8 cellular contexts compared by ENCODE assay signal in genomic region chr7:105012503-105013282, GRCh38. TPM values are rescaled to one million over a fixed set of nuclear protein-coding genes. Genes with fewer than 3 reads are reported as not detected.
DNase-seq lines count a peak whose midpoint lies in the region; ATAC-seq and TF ChIP-seq lines count a peak whose summit lies in the region.

No MANE protein-coding gene starts in this region.

- intact Hi-C loops in left ventricle myocardium superior (cut with micrococcal nuclease) (no loop called here), prostate gland (cut with DNase I) (loop anchor here (10.0 kb wide), 1 partner anchor 92 kb away; no protein-coding TSS in a partner anchor)

- no peaks in the 10 kb centered on the region for H3K9me3 Mint-ChIP-seq in T-helper 1 cell treated with Interleukin-12 subunit alpha and Interleukin-12 subunit beta and Interleukin-4 antibody, amounts not matched to agents 30 μg/mL and 1 μg/mL, for 36 hours

- H3K4me3 ChIP-seq in prostate gland: peak overlapping the region; percentile 87 to 95
- H3K4me3 ChIP-seq in urinary bladder (ENCODE audit: low read depth, low read length): peak overlapping the region; percentile 69

- TF ChIP-seq CTCF in prostate gland (IDR thresholded peaks at IDR 0.05): peak in 1 of 4 experiments; percentile 12

- H3K36me3 ChIP-seq in prostate gland: no peaks in the 10 kb centered on the region
- H3K36me3 ChIP-seq in urinary bladder (ENCODE audit: insufficient read depth): no peaks in the 10 kb centered on the region

- 0% methylated on average over 56 of the region's 59 CpGs for WGBS in prostate gland
- under 1% methylated on average over 59 of the region's 59 CpGs for WGBS in urinary bladder

- H3K27me3 ChIP-seq in prostate gland (replicated peaks; ENCODE audit: insufficient read depth): no peaks in the 10 kb centered on the region

- H3K4me1 Mint-ChIP-seq in T-helper 1 cell treated with Interleukin-12 subunit alpha and Interleukin-12 subunit beta and Interleukin-4 antibody, amounts not matched to agents 30 μg/mL and 1 μg/mL, for 36 hours (ENCODE audit: low read depth): peaks cover 37% of the 10 kb centered on the region

- H3K4me1 ChIP-seq in prostate gland (replicated peaks) (no peaks in the 10 kb centered on the region), urinary bladder (ENCODE audit: insufficient read depth) (peaks cover 3% of the 10 kb centered on the region)

- peaks cover 3% of the 10 kb centered on the region for H3K27me3 Mint-ChIP-seq in T-helper 1 cell treated with Interleukin-12 subunit alpha and Interleukin-12 subunit beta and Interleukin-4 antibody, amounts not matched to agents 30 μg/mL and 1 μg/mL, for 36 hours (ENCODE audit: low read depth)

- H3K4me3 Mint-ChIP-seq in T-helper 1 cell treated with Interleukin-12 subunit alpha and Interleukin-12 subunit beta and Interleukin-4 antibody, amounts not matched to agents 30 μg/mL and 1 μg/mL, for 36 hours: peak overlapping the region; percentile 96

- DNase-seq in NCI-H1694 (lab: John Stamatoyannopoulos, UW) (peak; percentile 95), left ventricle myocardium superior (peak; percentile 100), prostate gland (ENCODE audit: low spot score) (peak; percentile 99)

- H3K27ac Mint-ChIP-seq in T-helper 1 cell treated with Interleukin-12 subunit alpha and Interleukin-12 subunit beta and Interleukin-4 antibody, amounts not matched to agents 30 μg/mL and 1 μg/mL, for 36 hours: peak overlapping the region; percentile 99

- no peaks in the 10 kb centered on the region for H3K9me3 ChIP-seq in prostate gland

- peak overlapping the region; percentile 100 for H3K27ac ChIP-seq in angular gyrus (ENCODE audit: low read depth, low read length)
- peak overlapping the region; percentile 97 to 100 for H3K27ac ChIP-seq in prostate gland
- H3K27ac ChIP-seq in urinary bladder (ENCODE audit: low read depth): peak overlapping the region; percentile 100

- H3K36me3 Mint-ChIP-seq in T-helper 1 cell treated with Interleukin-12 subunit alpha and Interleukin-12 subunit beta and Interleukin-4 antibody, amounts not matched to agents 30 μg/mL and 1 μg/mL, for 36 hours (ENCODE audit: low read depth): peaks cover 43% of the 10 kb centered on the region

- ATAC-seq in GM18498 (IDR thresholded peaks at IDR 0.05; ENCODE audit: unreplicated experiment) (peak; percentile 80), HG02885 (IDR thresholded peaks at IDR 0.05; ENCODE audit: poor library complexity, unreplicated experiment) (peak; percentile 74), left ventricle myocardium superior (peak; percentile 89)

- TF ChIP-seq POLR2A in prostate gland (IDR thresholded peaks at IDR 0.05): peak; percentile 92

RNA-seq across cellular contexts. Expression of gene KMT2E, which starts 1.3 kb away (rescaled TPM):
- total RNA-seq in left ventricle myocardium superior (35.9 TPM), prostate gland (100 to 1,000 TPM in 1 of 2 donors, 10 to 100 TPM in 1; 83.7 to 102 TPM), urinary bladder (198 TPM)
- polyA plus RNA-seq in urinary bladder: 43.1 TPM

Comparison
In these comparisons a context has a peak if more than half of its experiments do, and no peak if none do; other contexts are left out.
1. Peak in every context shown above with its lines: DNase-seq, ATAC-seq, H3K4me3 ChIP-seq and H3K27ac ChIP-seq.